In genomic region chr10:84537447-84537931, GRCh38 we compare ENCODE assay signal across 8 cellular contexts.
DNase-seq lines count a peak whose midpoint lies in the region; ATAC-seq and TF ChIP-seq lines count a peak whose summit lies in the region.

No MANE protein-coding gene starts in this region.

- ATAC-seq in CD4-positive, alpha-beta T cell (ENCODE audit: poor library complexity), result peak; percentile 67
- ATAC-seq in GM18519 (IDR thresholded peaks at IDR 0.05; ENCODE audit: low FRiP score, unreplicated experiment) (peak; percentile 60), HG02852 (IDR thresholded peaks at IDR 0.05; ENCODE audit: unreplicated experiment) (peak; percentile 59), memory B cell (ENCODE audit: low read depth) (peak; percentile 81), upper lobe of right lung (peak; percentile 89)

- peaks cover 11% of the 10 kb centered on the region for H3K27me3 ChIP-seq in CD4-positive, alpha-beta T cell (ENCODE audit: control insufficient read depth, insufficient read depth, low read length)
- H3K27me3 ChIP-seq in upper lobe of right lung, result peaks cover 6% of the 10 kb centered on the region

- H3K9me3 ChIP-seq in CD4-positive, alpha-beta T cell (ENCODE audit: control insufficient read depth, low read length), result no peaks in the 10 kb centered on the region
- no peaks in the 10 kb centered on the region for H3K9me3 ChIP-seq in upper lobe of right lung

- H3K36me3 ChIP-seq in upper lobe of right lung, result no peaks in the 10 kb centered on the region

- intact Hi-C loops in CD4-positive, alpha-beta T cell (cut with DNase I, micrococcal nuclease), result loop anchor here (1.0 to 10.0 kb wide), 4 partner anchors 162 to 383 kb away; no protein-coding TSS in a partner anchor
- intact Hi-C loops in upper lobe of right lung (cut with DNase I), result loop anchor here (5.0 to 10.0 kb wide), 2 partner anchors 163 to 270 kb away; no protein-coding TSS in a partner anchor

- no peak overlapping the region for H3K4me3 ChIP-seq in upper lobe of right lung

- H3K27ac ChIP-seq in CD4-positive, alpha-beta T cell (ENCODE audit: low read depth, low read length), result no peak overlapping the region
- H3K27ac ChIP-seq in upper lobe of right lung, result no peak overlapping the region

- H3K36me3 Mint-ChIP-seq in CD4-positive, alpha-beta T cell (ENCODE audit: low read depth), result no peaks in the 10 kb centered on the region
- H3K36me3 Mint-ChIP-seq in memory B cell, result no peaks in the 10 kb centered on the region

- H3K9me3 Mint-ChIP-seq in CD4-positive, alpha-beta T cell, result no peaks in the 10 kb centered on the region
- no peaks in the 10 kb centered on the region for H3K9me3 Mint-ChIP-seq in memory B cell

- peaks cover 11% of the 10 kb centered on the region for H3K4me1 Mint-ChIP-seq in CD4-positive, alpha-beta T cell (ENCODE audit: low read depth)
- peaks cover 5% of the 10 kb centered on the region for H3K4me1 Mint-ChIP-seq in memory B cell

- H3K27me3 Mint-ChIP-seq in CD4-positive, alpha-beta T cell, result peaks cover 39% of the 10 kb centered on the region
- peaks cover 15% of the 10 kb centered on the region for H3K27me3 Mint-ChIP-seq in memory B cell

- peak; percentile 96 for TF ChIP-seq CTCF in CD4-positive, alpha-beta T cell (IDR thresholded peaks at IDR 0.05)
- TF ChIP-seq CTCF in upper lobe of right lung (IDR thresholded peaks at IDR 0.05), result peak; percentile 82

- POLR2A ChIA-PET in CD4-positive, alpha-beta T cell (lab: Charles Lee), result interaction anchor here (0.6 to 1.4 kb wide), 3 partner anchors 184 to 274 kb away, joined by 3 to 4 read pairs (median 4); no protein-coding TSS in a partner anchor

- peak in 2 of 10 experiments; percentile 11 to 14 for DNase-seq in CD4-positive, alpha-beta T cell
- DNase-seq in NCI-H1092 treated with DMSO at 0.1 percent for 48 hours (lab: John Stamatoyannopoulos, UW) (peak; percentile 55), T-helper 9 cell (peak; percentile 18), dermis microvascular lymphatic vessel endothelial cell (ENCODE audit: low read depth in 2 of 2) (peak; percentile 41 to 72), memory B cell (ENCODE audit: low spot score in 2 of 2) (peak in 1 of 2 donors; percentile 48), upper lobe of right lung (no peak)

- CTCF ChIA-PET in CD4-positive, alpha-beta T cell (lab: Charles Lee), result interaction anchor here (1.0 to 5.0 kb wide), 9 partner anchors 163 to 1841 kb away, joined by 3 to 46 read pairs (median 6); no protein-coding TSS in a partner anchor

- peaks cover 7% of the 10 kb centered on the region for H3K4me1 ChIP-seq in upper lobe of right lung

- no peak overlapping the region for H3K27ac Mint-ChIP-seq in CD4-positive, alpha-beta T cell
- H3K27ac Mint-ChIP-seq in memory B cell, result no peak overlapping the region

- H3K4me3 Mint-ChIP-seq in CD4-positive, alpha-beta T cell, result no peak overlapping the region
- H3K4me3 Mint-ChIP-seq in memory B cell, result no peak overlapping the region
